15 cellular contexts compared by ENCODE assay signal in genomic region chr2:197850882-197851281, GRCh38. TPM values are rescaled to one million over a fixed set of nuclear protein-coding genes. Genes with fewer than 3 reads are reported as not detected.
DNase-seq lines count a peak whose midpoint lies in the region; ATAC-seq and TF ChIP-seq lines count a peak whose summit lies in the region.
"Had no signal": no experiment of that assay in that cellular context is flagged by ENCODE, and none has a peak within 500 bp of the region (broad histone marks: within the 10 kb centered on the region; RNA-seq: fewer than 3 reads in every experiment).

No MANE protein-coding gene starts in this region.

- no peaks in the 10 kb centered on the region for H3K4me1 Mint-ChIP-seq in type B pancreatic cell (ENCODE audit: unreplicated experiment)
- H3K4me1 Mint-ChIP-seq: CD14-positive monocyte had no signal

- TF ChIP-seq CTCF in left ventricle myocardium inferior (IDR thresholded peaks at IDR 0.05; ENCODE audit: borderline replicate concordance): no peak
- no peak for TF ChIP-seq CTCF in foreskin keratinocyte (conservative IDR thresholded peaks at IDR 0.05)
- no peak for TF ChIP-seq CTCF in type B pancreatic cell (conservative IDR thresholded peaks at IDR 0.05)

- ATAC-seq in left ventricle myocardium superior (no peak), foreskin keratinocyte (peak; percentile 53), HG03039 (IDR thresholded peaks at IDR 0.05; ENCODE audit: unreplicated experiment) (no peak)

- H3K27me3 ChIP-seq in left ventricle myocardium inferior (ENCODE audit: low read depth): no peaks in the 10 kb centered on the region
- no peaks in the 10 kb centered on the region for H3K27me3 ChIP-seq in foreskin keratinocyte

- H3K4me3 ChIP-seq in left ventricle myocardium inferior: no peak overlapping the region
- H3K4me3 ChIP-seq: HAP-1 had no signal

- DNase-seq in left ventricle myocardium inferior: no peak
- no peak for DNase-seq in left ventricle myocardium superior
- DNase-seq in caudate nucleus (lab: John Stamatoyannopoulos, UW): no peak
- DNase-seq in foreskin keratinocyte: no peak
- DNase-seq in cerebellar cortex (ENCODE audit: low spot score): no peak
- DNase-seq in type B pancreatic cell (ENCODE audit: extremely low spot score, unreplicated experiment): no peak
- DNase-seq: Calu3, NCI-H1048, NCI-H2227 treated with DMSO at 0.1 percent for 48 hours, NCI-H526 treated with DMSO at 0.1 percent for 48 hours had no signal

- H3K27me3 Mint-ChIP-seq in type B pancreatic cell: no peaks in the 10 kb centered on the region

- no peaks in the 10 kb centered on the region for H3K9me3 ChIP-seq in left ventricle myocardium inferior (replicated peaks)
- H3K9me3 ChIP-seq: HAP-1 had no signal

- H3K36me3 Mint-ChIP-seq in type B pancreatic cell: no peaks in the 10 kb centered on the region
- H3K36me3 Mint-ChIP-seq: CD14-positive monocyte had no signal

- H3K9me3 Mint-ChIP-seq in type B pancreatic cell: no peaks in the 10 kb centered on the region
- H3K9me3 Mint-ChIP-seq: CD14-positive monocyte had no signal

- intact Hi-C loops in left ventricle myocardium inferior (cut with micrococcal nuclease) (no loop called here), left ventricle myocardium superior (cut with micrococcal nuclease) (no loop called here)

- no peak overlapping the region for H3K27ac Mint-ChIP-seq in type B pancreatic cell
- H3K27ac Mint-ChIP-seq: CD14-positive monocyte had no signal

- H3K4me1 ChIP-seq in left ventricle myocardium inferior (peaks cover 97% of the 10 kb centered on the region), foreskin keratinocyte (peaks cover 3% of the 10 kb centered on the region)
- H3K4me1 ChIP-seq: HAP-1 had no signal

- peak overlapping the region; percentile 17 for H3K27ac ChIP-seq in left ventricle myocardium inferior (replicated peaks)
- peak overlapping the region; percentile 90 for H3K27ac ChIP-seq in caudate nucleus (ENCODE audit: low read depth, low read length)
- no peak overlapping the region for H3K27ac ChIP-seq in foreskin keratinocyte
- H3K27ac ChIP-seq in temporal lobe (ENCODE audit: low read depth, low read length): peak overlapping the region; percentile 88
- H3K27ac ChIP-seq: RWPE1 had no signal

- no peak overlapping the region for H3K4me3 Mint-ChIP-seq in type B pancreatic cell
- H3K4me3 Mint-ChIP-seq: CD14-positive monocyte had no signal

- H3K36me3 ChIP-seq in left ventricle myocardium inferior: no peaks in the 10 kb centered on the region
- H3K36me3 ChIP-seq: HAP-1 had no signal

RNA-seq across cellular contexts. Expression of gene PLCL1, which starts 46.5 kb away (rescaled TPM):
- total RNA-seq in left ventricle myocardium inferior: 78.6 TPM
- 100 TPM for total RNA-seq in left ventricle myocardium superior
- total RNA-seq in foreskin keratinocyte: not detected in 2 replicates
- polyA plus RNA-seq in foreskin keratinocyte: not detected in 2 replicates
- 28.5 TPM for total RNA-seq in temporal lobe
- 2.0 and 4.4 TPM in 2 replicates for total RNA-seq in type B pancreatic cell (ENCODE audit: low replicate concordance)
